21 cellular contexts compared by ENCODE assay signal in genomic region chr12:132735496-132735895, GRCh38.
"Had no signal": no experiment of that assay in that cellular context is flagged by ENCODE, and none has a peak within 500 bp of the region (broad histone marks: within the 10 kb centered on the region; RNA-seq: fewer than 3 reads in every experiment).

No MANE protein-coding gene starts in this region.

- H3K9me3 Mint-ChIP-seq: activated naive CD4-positive, alpha-beta T cell treated with anti-CD3 and anti-CD28 coated beads, Interleukin-2, amount 50 U/mL, for 24 hours; activated T-cell treated with anti-CD3 and anti-CD28 coated beads, Interleukin-2, amount 50 U/mL, for 72 hours; memory B cell; neural crest cell; type B pancreatic cell had no signal

- H3K4me3 Mint-ChIP-seq: activated naive CD4-positive, alpha-beta T cell treated with anti-CD3 and anti-CD28 coated beads, Interleukin-2, amount 50 U/mL, for 24 hours; activated T-cell treated with anti-CD3 and anti-CD28 coated beads, Interleukin-2, amount 50 U/mL, for 72 hours; memory B cell; neural crest cell; type B pancreatic cell had no signal

- DNase-seq: activated CD4-positive, CD25-positive, alpha-beta regulatory T cell treated with anti-CD3 and anti-CD28 coated beads, Interleukin-2, amount 50 U/mL, for 72 hours; activated CD8-positive, alpha-beta memory T cell treated with anti-CD3 and anti-CD28 coated beads for 24 hours; activated effector memory CD4-positive, alpha-beta T cell treated with anti-CD3 and anti-CD28 coated beads, Interleukin-2, amount 50 U/mL, for 16 hours; activated T-cell treated with anti-CD3 and anti-CD28 coated beads, Interleukin-2, amount 50 U/mL, for 72 hours; cerebellar nuclear complex; effector CD8-positive, alpha-beta T cell; foreskin keratinocyte; glutamatergic neuron; hippocampal formation; islet precursor cell; SW 1271; T-helper 2 cell; testis had no signal

- H3K27ac ChIP-seq: foreskin keratinocyte, left lung, prostate gland, right atrium auricular region, testis, VCaP had no signal

- H3K4me1 ChIP-seq: foreskin keratinocyte, left lung, prostate gland, testis had no signal

- H3K27me3 ChIP-seq: foreskin keratinocyte, left lung, right atrium auricular region, testis had no signal

- ATAC-seq: activated T-cell treated with anti-CD3 and anti-CD28 coated beads, Interleukin-2, amount 50 U/mL, for 72 hours; foreskin keratinocyte; left lung had no signal

- H3K9me3 ChIP-seq: left lung, prostate gland, right atrium auricular region, testis had no signal

- H3K4me1 Mint-ChIP-seq: activated naive CD4-positive, alpha-beta T cell treated with anti-CD3 and anti-CD28 coated beads, Interleukin-2, amount 50 U/mL, for 24 hours; memory B cell; neural crest cell had no signal

- H3K27ac Mint-ChIP-seq: activated naive CD4-positive, alpha-beta T cell treated with anti-CD3 and anti-CD28 coated beads, Interleukin-2, amount 50 U/mL, for 24 hours; activated T-cell treated with anti-CD3 and anti-CD28 coated beads, Interleukin-2, amount 50 U/mL, for 72 hours; memory B cell; type B pancreatic cell had no signal

- H3K4me3 ChIP-seq: left lung, prostate gland, right atrium auricular region, testis had no signal

- H3K27me3 Mint-ChIP-seq: activated naive CD4-positive, alpha-beta T cell treated with anti-CD3 and anti-CD28 coated beads, Interleukin-2, amount 50 U/mL, for 24 hours; memory B cell; type B pancreatic cell had no signal
